1 cellular context compared by ENCODE assay signal in genomic region chr12:54405573-54405972, GRCh38.
TF ChIP-seq lines count a peak whose summit lies in the region.

No MANE protein-coding gene starts in this region.

TF ChIP-seq in K562, 482 proteins besides CTCF, POLR2A, EP300 and RAD21:
- TF ChIP-seq, protein P1, sequence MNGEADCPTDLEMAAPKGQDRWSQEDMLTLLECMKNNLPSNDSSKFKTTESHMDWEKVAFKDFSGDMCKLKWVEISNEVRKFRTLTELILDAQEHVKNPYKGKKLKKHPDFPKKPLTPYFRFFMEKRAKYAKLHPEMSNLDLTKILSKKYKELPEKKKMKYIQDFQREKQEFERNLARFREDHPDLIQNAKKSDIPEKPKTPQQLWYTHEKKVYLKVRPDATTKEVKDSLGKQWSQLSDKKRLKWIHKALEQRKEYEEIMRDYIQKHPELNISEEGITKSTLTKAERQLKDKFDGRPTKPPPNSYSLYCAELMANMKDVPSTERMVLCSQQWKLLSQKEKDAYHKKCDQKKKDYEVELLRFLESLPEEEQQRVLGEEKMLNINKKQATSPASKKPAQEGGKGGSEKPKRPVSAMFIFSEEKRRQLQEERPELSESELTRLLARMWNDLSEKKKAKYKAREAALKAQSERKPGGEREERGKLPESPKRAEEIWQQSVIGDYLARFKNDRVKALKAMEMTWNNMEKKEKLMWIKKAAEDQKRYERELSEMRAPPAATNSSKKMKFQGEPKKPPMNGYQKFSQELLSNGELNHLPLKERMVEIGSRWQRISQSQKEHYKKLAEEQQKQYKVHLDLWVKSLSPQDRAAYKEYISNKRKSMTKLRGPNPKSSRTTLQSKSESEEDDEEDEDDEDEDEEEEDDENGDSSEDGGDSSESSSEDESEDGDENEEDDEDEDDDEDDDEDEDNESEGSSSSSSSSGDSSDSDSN (IDR thresholded peaks at IDR 0.05; ENCODE audit: borderline replicate concordance in 1 of 2, low read depth in 2 of 2, low read length in 2 of 2): no peak
- peak; percentile 14 for TF ChIP-seq RBFOX2 (IDR thresholded peaks at IDR 0.05; ENCODE audit: low read depth, low read length)
